In the genomic region with DNA sequence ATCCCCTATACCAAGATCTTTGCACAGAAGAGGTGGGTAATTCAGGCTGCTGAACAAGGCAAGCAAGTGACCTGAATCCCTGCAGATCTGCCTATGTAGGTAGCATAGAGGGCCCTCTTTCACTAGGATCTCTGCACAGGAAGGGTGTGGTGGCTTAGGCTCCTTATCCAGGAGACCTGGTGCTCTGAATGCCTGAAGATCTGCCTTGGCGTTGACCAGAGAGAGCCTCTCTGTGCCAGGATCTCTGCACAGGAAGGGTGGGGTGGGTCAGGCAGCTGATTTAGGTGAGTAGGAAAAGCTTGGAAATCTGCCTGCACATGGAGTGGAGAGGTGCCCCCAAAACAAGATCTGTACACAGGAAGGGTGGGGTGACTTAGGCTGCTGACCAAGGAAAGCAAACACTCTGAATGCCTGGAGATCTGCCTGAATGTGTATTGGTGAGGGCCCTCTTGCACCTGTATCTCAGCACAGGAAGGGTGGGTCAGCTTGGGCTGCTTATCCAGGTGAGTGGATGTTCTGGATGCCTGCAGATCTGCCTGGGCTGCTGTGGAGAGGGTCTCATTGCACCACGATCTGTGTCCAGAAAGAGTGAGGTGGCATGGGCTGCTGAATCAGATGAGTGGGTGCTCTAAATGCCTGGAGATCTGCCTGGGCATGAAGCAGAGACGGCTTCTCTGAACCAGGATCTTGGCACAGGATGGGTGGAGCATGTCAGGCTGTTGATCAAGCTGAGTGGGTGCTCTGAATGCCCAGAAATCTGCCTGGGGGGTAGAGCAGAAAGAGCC, we compare ENCODE assay signal across 25 cellular contexts.
DNase-seq lines count a peak whose midpoint lies in the region; ATAC-seq and TF ChIP-seq lines count a peak whose summit lies in the region.
"Had no signal": no experiment of that assay in that cellular context is flagged by ENCODE, and none has a peak within 500 bp of the region (broad histone marks: within the 10 kb centered on the region; RNA-seq: fewer than 3 reads in every experiment).

No MANE protein-coding gene starts in this region.

- H3K23me2 ChIP-seq in H9 (ENCODE audit: insufficient read length, low read depth, low read length, poor library complexity, severe bottlenecking): no peaks in the 10 kb centered on the region

- H2BK12ac ChIP-seq in H9 (ENCODE audit: insufficient read length, low read depth, low read length): no peak overlapping the region

- no peaks in the 10 kb centered on the region for H3K4me1 ChIP-seq in H9 (ENCODE audit: insufficient read depth, low read length)
- peaks cover 21% of the 10 kb centered on the region for H3K4me1 ChIP-seq in mammary epithelial cell (ENCODE audit: insufficient read depth, low read length)
- H3K4me1 ChIP-seq in thyroid gland: peaks cover 0 to 10% of the 10 kb centered on the region in 2 donors
- H3K4me1 ChIP-seq: BLaER1 had no signal

- H3K4me3 ChIP-seq in mammary epithelial cell (replicated peaks in 1 of 3; ENCODE audit: insufficient read depth in 1 of 3, low read depth in 2 of 3, low read length in 3 of 3): no peak overlapping the region
- H3K4me3 ChIP-seq in thyroid gland (replicated peaks in 1 of 3): no peak overlapping the region
- H3K4me3 ChIP-seq: BLaER1, GM23248, SK-N-MC had no signal

- peak; percentile 95 for ATAC-seq in esophagus mucosa
- no peak for ATAC-seq in GM18907 (IDR thresholded peaks at IDR 0.05; ENCODE audit: unreplicated experiment)

- H3K27ac Mint-ChIP-seq in H9 (peak overlapping the region in 2 of 3 experiments; percentile 28 to 68; a peak in 2 of 7 replicates), type B pancreatic cell (no peak overlapping the region)
- H3K27ac Mint-ChIP-seq: CD4-positive, CD25-positive, alpha-beta regulatory T cell; IgD-negative memory B cell had no signal

- H3K9me3 Mint-ChIP-seq in H9: peaks cover 12 to 14% of the 10 kb centered on the region in 2 experiments
- H3K9me3 Mint-ChIP-seq in type B pancreatic cell: peaks cover 5% of the 10 kb centered on the region

- in situ Hi-C loops in mammary epithelial cell (cut with MboI; ENCODE audit: low sequenced_read_pairs in 2 of 2): no loop called here

- no peak overlapping the region for H3K4ac ChIP-seq in H9 (ENCODE audit: low read depth, low read length)

- H3K23ac ChIP-seq in H9 (ENCODE audit: insufficient read length, low read depth, low read length): no peak overlapping the region

- H3K9ac ChIP-seq in H9 (ENCODE audit: extremely low read depth, insufficient read length, low read length) (no peak overlapping the region), mammary epithelial cell (ENCODE audit: insufficient read depth, low read length) (no peak overlapping the region)
- H3K9ac ChIP-seq: BLaER1, GM23248, KMS-11 had no signal

- H3K18ac ChIP-seq in H9 (ENCODE audit: insufficient read length, low read depth, low read length): no peak overlapping the region

- no peaks in the 10 kb centered on the region for H3K79me2 ChIP-seq in H9 (ENCODE audit: insufficient read depth, low read length)
- H3K79me2 ChIP-seq in mammary epithelial cell (ENCODE audit: insufficient read depth, low read length): no peaks in the 10 kb centered on the region

- no peak overlapping the region for H4K8ac ChIP-seq in H9 (replicated peaks; ENCODE audit: insufficient read length, low read depth, low read length)

- no peak overlapping the region for H2BK15ac ChIP-seq in H9 (ENCODE audit: low read depth, low read length)

- no peaks in the 10 kb centered on the region for H3K36me3 ChIP-seq in mammary epithelial cell (ENCODE audit: insufficient read depth, low read length)
- no peaks in the 10 kb centered on the region for H3K36me3 ChIP-seq in thyroid gland
- H3K36me3 ChIP-seq: BLaER1 had no signal

- H4K20me1 ChIP-seq in H9 (ENCODE audit: control insufficient read depth, insufficient read depth, insufficient read length) (no peaks in the 10 kb centered on the region), mammary epithelial cell (ENCODE audit: insufficient read depth, low read length) (no peaks in the 10 kb centered on the region)
- H4K20me1 ChIP-seq: BLaER1 had no signal

- H3K4me3 Mint-ChIP-seq in H9: no peak overlapping the region
- H3K4me3 Mint-ChIP-seq in type B pancreatic cell: no peak overlapping the region
- H3K4me3 Mint-ChIP-seq: CD4-positive, CD25-positive, alpha-beta regulatory T cell; IgD-negative memory B cell had no signal

- H3K4me1 Mint-ChIP-seq in H9: no peaks in the 10 kb centered on the region
- no peaks in the 10 kb centered on the region for H3K4me1 Mint-ChIP-seq in type B pancreatic cell (ENCODE audit: unreplicated experiment)
- H3K4me1 Mint-ChIP-seq: CD4-positive, CD25-positive, alpha-beta regulatory T cell; IgD-negative memory B cell had no signal

- H4K5ac ChIP-seq in H9 (ENCODE audit: insufficient read length, low read depth, low read length): no peak overlapping the region

- no CpG with 5 or more reads among the region's 3 CpGs for WGBS in H9 (ENCODE audit: extremely low coverage, insufficient read length, low lambda C conversion rate)
- 13% methylated on average over 3 of the region's 3 CpGs for WGBS in mammary epithelial cell (ENCODE audit: low coverage, missing lambda C conversion rate)
- WGBS in thyroid gland, 2 donors: 20 to 47% methylated on average over 3 of the region's 3 CpGs

- H2BK5ac ChIP-seq in H9 (ENCODE audit: insufficient read length, low read length): no peak overlapping the region

- H3K36me3 Mint-ChIP-seq in H9 (ENCODE audit: insufficient read depth in 1 of 3, low read depth in 3 of 3): peaks cover 0 to 7% (median 4%) of the 10 kb centered on the region in 3 experiments; a peak in 4 of 7 replicates
- H3K36me3 Mint-ChIP-seq in type B pancreatic cell: peaks cover 4% of the 10 kb centered on the region
- H3K36me3 Mint-ChIP-seq: CD4-positive, CD25-positive, alpha-beta regulatory T cell had no signal

- no peaks in the 10 kb centered on the region for H3K27me3 Mint-ChIP-seq in H9 (ENCODE audit: low read depth)
- no peaks in the 10 kb centered on the region for H3K27me3 Mint-ChIP-seq in type B pancreatic cell
- H3K27me3 Mint-ChIP-seq: CD4-positive, CD25-positive, alpha-beta regulatory T cell; IgD-negative memory B cell had no signal

- no peak overlapping the region for H2BK20ac ChIP-seq in H9 (ENCODE audit: low read depth, low read length, poor library complexity, severe bottlenecking)

- H3K4me2 ChIP-seq in H9 (ENCODE audit: insufficient read depth, insufficient read length, low read length) (no peak overlapping the region), mammary epithelial cell (ENCODE audit: insufficient read depth, low read depth, low read length) (peak overlapping the region; percentile 45)
- H3K4me2 ChIP-seq: BLaER1, KMS-11 had no signal

- H2AK5ac ChIP-seq in H9 (ENCODE audit: insufficient read length, low read length): no peak overlapping the region

- H3K9me3 ChIP-seq in H9 (ENCODE audit: control insufficient read depth, low read depth, low read length): no peaks in the 10 kb centered on the region
- H3K9me3 ChIP-seq in mammary epithelial cell (replicated peaks; ENCODE audit: insufficient read depth, low read length): peaks cover 5% of the 10 kb centered on the region
- H3K9me3 ChIP-seq in thyroid gland: no peaks in the 10 kb centered on the region

- dilution Hi-C loops in mammary epithelial cell (cut with HindIII; ENCODE audit: low sequenced_read_pairs): no loop called here

- TF ChIP-seq POLR2A in thyroid gland (IDR thresholded peaks at IDR 0.05): no peak

- intact Hi-C loops in mammary epithelial cell (cut with micrococcal nuclease): loop anchor here (2.0 kb wide), 1 partner anchor 31 kb away; no protein-coding TSS in a partner anchor
- intact Hi-C loops in thyroid gland (cut with DNase I): no loop called here

- no peaks in the 10 kb centered on the region for H3K79me1 ChIP-seq in H9 (ENCODE audit: insufficient read depth, low read depth, low read length, poor library complexity, severe bottlenecking)

- CTCF ChIA-PET in mammary epithelial cell (lab: Charles Lee; ENCODE audit: low non-redundant PET): no interaction called here

- no peak overlapping the region for H2AFZ ChIP-seq in H9 (ENCODE audit: low read length)
- peak overlapping the region; percentile 66 for H2AFZ ChIP-seq in mammary epithelial cell (ENCODE audit: low read depth, low read length)
- H2AFZ ChIP-seq: GM23248 had no signal

- H3K27me3 ChIP-seq in H9 (ENCODE audit: insufficient read depth, low read length) (no peaks in the 10 kb centered on the region), mammary epithelial cell (ENCODE audit: insufficient read depth, low read length) (no peaks in the 10 kb centered on the region), thyroid gland (no peaks in the 10 kb centered on the region)
- H3K27me3 ChIP-seq: BLaER1 had no signal

- H3T11ph ChIP-seq in H9 (ENCODE audit: low read length): no peak overlapping the region

- BruUV-seq in mammary epithelial cell (replicated peaks; lab: Mats Ljungman, UMichigan): no TSS peak

- 0 out of 2 replicates have a peak overlapping the region, but pooled peaks have one; percentile 8 for H3K14ac ChIP-seq in H9 (ENCODE audit: insufficient read depth, low read length)

- H3K27ac ChIP-seq in H9 (ENCODE audit: insufficient read length, low read depth, low read length): no peak overlapping the region
- H3K27ac ChIP-seq in mammary epithelial cell (ENCODE audit: insufficient read depth, low read depth, low read length): peak overlapping the region; percentile 56
- peak overlapping the region in 1 of 3 donors; percentile 70 for H3K27ac ChIP-seq in thyroid gland
- H3K27ac ChIP-seq: BLaER1, GM23248, HL-60, KMS-11, SK-N-MC had no signal

- H4K91ac ChIP-seq in H9 (ENCODE audit: insufficient read length, low read depth, low read length): no peak overlapping the region

- no peak overlapping the region for H2BK120ac ChIP-seq in H9 (ENCODE audit: low read depth, low read length, poor library complexity, severe bottlenecking)

- no peak overlapping the region for H3K56ac ChIP-seq in H9 (ENCODE audit: insufficient read length, low read depth, low read length)

- DNase-seq in H9 (no peak), mammary epithelial cell (peak; percentile 85), thyroid gland (peak; percentile 80 to 84), type B pancreatic cell (ENCODE audit: extremely low spot score, unreplicated experiment) (no peak), NOMO-1 (lab: John Stamatoyannopoulos, UW; ENCODE audit: unreplicated experiment in 2 of 2) (no peak)
- DNase-seq: CD4-positive, CD25-positive, alpha-beta regulatory T cell; DMS153; GM23248; HCEC 1CT; NCI-H1092 treated with DMSO at 0.1 percent for 48 hours; NCI-H1436; NCI-H187 treated with DMSO at 0.1 percent for 48 hours; NCI-H2107; NCI-H446 treated with DMSO at 0.1 percent for 48 hours; NCI-H526; NCI-H82; NK-92 treated with Interleukin-12 subunit alpha and Interleukin-12 subunit beta, amount 100 ng/mL, for 24 hours; SIG-M5 had no signal

- TF ChIP-seq CTCF in H9 (conservative IDR thresholded peaks at IDR 0.05) (no peak), mammary epithelial cell (conservative IDR thresholded peaks at IDR 0.05 in 1 of 2, IDR thresholded peaks at IDR 0.05 in 1 of 2; ENCODE audit: extremely low read depth in 1 of 2, insufficient read depth in 1 of 2, low read depth in 1 of 2, low read length in 2 of 2) (no peak), thyroid gland (IDR thresholded peaks at IDR 0.05) (no peak), type B pancreatic cell (conservative IDR thresholded peaks at IDR 0.05) (no peak)

Comparison
In these comparisons a context has a peak if more than half of its experiments do, and no peak if none do; other contexts are left out.
1. DNase-seq: peak in mammary epithelial cell (single experiment) and thyroid gland (2 of 2); none in H9 (single experiment), type B pancreatic cell (single experiment) and NOMO-1 (0 of 2).